24 cellular contexts compared by ENCODE assay signal in genomic region chr13:105972811-105973590, GRCh38.
A peak's percentile ranks its signal among the peaks of the same experiment; 100 is the strongest.
DNase-seq lines count a peak whose midpoint lies in the region; ATAC-seq and TF ChIP-seq lines count a peak whose summit lies in the region.
"Had no signal": no experiment of that assay in that cellular context is flagged by ENCODE, and none has a peak within 500 bp of the region (broad histone marks: within the 10 kb centered on the region; RNA-seq: fewer than 3 reads in every experiment).

No MANE protein-coding gene starts in this region.

- in situ Hi-C loops in KBM-7 (cut with MboI; ENCODE audit: low pct_unique_long_range_greater_than_20kb, low sequenced_read_pairs): no loop called here

- no peak overlapping the region for H3K4me3 Mint-ChIP-seq in activated CD8-positive, alpha-beta T cell treated with anti-CD3 and anti-CD28 coated beads for 36 hours
- H3K4me3 Mint-ChIP-seq: memory B cell; natural killer cell; T-helper 1 cell treated with Interleukin-12 subunit alpha and Interleukin-12 subunit beta and Interleukin-4 antibody, amounts not matched to agents 30 μg/mL and 1 μg/mL, for 36 hours had no signal

- no peak overlapping the region for H3K4ac ChIP-seq in neuronal stem cell (ENCODE audit: low read length)

- no peak overlapping the region for H2BK15ac ChIP-seq in neuronal stem cell (ENCODE audit: low read length)

- no peak overlapping the region for H3K23ac ChIP-seq in neuronal stem cell (ENCODE audit: low read depth, low read length, poor library complexity)

- no peak overlapping the region for H2BK120ac ChIP-seq in neuronal stem cell (ENCODE audit: low read depth, low read length)

- ATAC-seq in GM21423 (IDR thresholded peaks at IDR 0.05; ENCODE audit: unreplicated experiment): no peak
- ATAC-seq in activated CD8-positive, alpha-beta T cell treated with anti-CD3 and anti-CD28 coated beads for 36 hours: no peak
- ATAC-seq: activated CD4-positive, CD25-positive, alpha-beta regulatory T cell treated with anti-CD3 and anti-CD28 coated beads, Interleukin-2, amount 50 U/mL, for 24 hours; heart right ventricle; HepG2; natural killer cell; psoas muscle had no signal

- H4K8ac ChIP-seq in neuronal stem cell (ENCODE audit: low read depth, low read length): no peak overlapping the region

- no peaks in the 10 kb centered on the region for H3K27me3 ChIP-seq in neuronal stem cell (ENCODE audit: control insufficient read depth in 3 of 3, insufficient read depth in 3 of 3, low read depth in 1 of 3, low read length in 3 of 3)
- H3K27me3 ChIP-seq: adrenal gland, heart right ventricle, MG63, testis had no signal

- H3K9me3 Mint-ChIP-seq in activated CD8-positive, alpha-beta T cell treated with anti-CD3 and anti-CD28 coated beads for 36 hours: peaks cover 3% of the 10 kb centered on the region
- H3K9me3 Mint-ChIP-seq: activated T-helper 2 cell treated with anti-CD3 and anti-CD28 coated beads, Interferon-gamma antibody, Interleukin-2, Interleukin-4, amounts not matched to agents 10 μg/mL and 5 μg/mL and 100 μg/mL, durations not matched to agents 14 hours and 24 hours and 36 hours; T-helper 1 cell treated with Interleukin-12 subunit alpha and Interleukin-12 subunit beta and Interleukin-4 antibody, amounts not matched to agents 30 μg/mL and 1 μg/mL, for 36 hours had no signal

- no peak overlapping the region for H3K4me3 ChIP-seq in AG10803 (ENCODE audit: low read length)
- no peak overlapping the region for H3K4me3 ChIP-seq in epithelial cell of esophagus (ENCODE audit: low read length)
- H3K4me3 ChIP-seq in neuronal stem cell (ENCODE audit: low read length in 2 of 2): no peak overlapping the region
- H3K4me3 ChIP-seq: adrenal gland, heart right ventricle, MG63, psoas muscle, testis had no signal

- H2BK12ac ChIP-seq in neuronal stem cell (ENCODE audit: low read length): no peak overlapping the region

- H3K27ac Mint-ChIP-seq in activated CD8-positive, alpha-beta T cell treated with anti-CD3 and anti-CD28 coated beads for 36 hours: no peak overlapping the region
- H3K27ac Mint-ChIP-seq: activated T-helper 2 cell treated with anti-CD3 and anti-CD28 coated beads, Interferon-gamma antibody, Interleukin-2, Interleukin-4, amounts not matched to agents 10 μg/mL and 5 μg/mL and 100 μg/mL, durations not matched to agents 14 hours and 24 hours and 36 hours; memory B cell; natural killer cell; T-helper 1 cell treated with Interleukin-12 subunit alpha and Interleukin-12 subunit beta and Interleukin-4 antibody, amounts not matched to agents 30 μg/mL and 1 μg/mL, for 36 hours had no signal

- no peaks in the 10 kb centered on the region for H3K79me1 ChIP-seq in neuronal stem cell (ENCODE audit: low read depth, low read length)

- peaks cover 2% of the 10 kb centered on the region for H3K27me3 Mint-ChIP-seq in activated CD8-positive, alpha-beta T cell treated with anti-CD3 and anti-CD28 coated beads for 36 hours
- H3K27me3 Mint-ChIP-seq: memory B cell had no signal

- no CpG with 5 or more reads among the region's 14 CpGs for WGBS in neuronal stem cell (ENCODE audit: extremely low coverage in 2 of 2, insufficient read length in 2 of 2, insufficient replicate concordance in 1 of 2), 2 donors

- no peak overlapping the region for H2AK5ac ChIP-seq in neuronal stem cell (ENCODE audit: low read depth, low read length)

- peak overlapping the region; percentile 17 for H2AFZ ChIP-seq in neuronal stem cell (ENCODE audit: low read length)

- intact Hi-C loops in activated CD8-positive, alpha-beta T cell treated with anti-CD3 and anti-CD28 coated beads for 36 hours (cut with micrococcal nuclease): no loop called here

- peak; percentile 17 for DNase-seq in AG10803 (ENCODE audit: low read depth)
- DNase-seq in M059J (ENCODE audit: low read depth): peak; percentile 35
- DNase-seq in epithelial cell of esophagus (ENCODE audit: low read depth): peak; percentile 56
- DNase-seq in neuronal stem cell (ENCODE audit: low spot score): no peak
- no peak for DNase-seq in 8988T
- DNase-seq in KBM-7: no peak
- no peak for DNase-seq in activated CD8-positive, alpha-beta T cell treated with anti-CD3 and anti-CD28 coated beads for 36 hours
- DNase-seq: adrenal gland; central memory CD4-positive, alpha-beta T cell; effector CD8-positive, alpha-beta T cell; heart right ventricle; MG63; natural killer cell; NCI-H510A treated with DMSO at 0.1 percent for 48 hours; psoas muscle; SIG-M5; stimulated activated CD4-positive, alpha-beta T cell treated with anti-CD3 and anti-CD28 coated beads, Interleukin-12 subunit alpha, Interleukin-12 subunit beta, amount 100 ng/mL, for 4 hours; testis had no signal

- no peak overlapping the region for H3K9ac ChIP-seq in neuronal stem cell (ENCODE audit: low read depth, low read length, poor library complexity)

- POLR2A ChIA-PET in activated CD8-positive, alpha-beta T cell treated with anti-CD3 and anti-CD28 coated beads for 36 hours (lab: Charles Lee): interaction anchor here (1.6 kb wide), 1 partner anchor 15 kb away, joined by 4 read pairs; no protein-coding TSS in a partner anchor

- H3K9me3 ChIP-seq in neuronal stem cell (replicated peaks in 1 of 2; ENCODE audit: control insufficient read depth in 2 of 2, insufficient read depth in 1 of 2, low read depth in 1 of 2, low read length in 2 of 2): no peaks in the 10 kb centered on the region
- H3K9me3 ChIP-seq: adrenal gland, heart right ventricle, MG63, psoas muscle, testis had no signal

- H4K91ac ChIP-seq in neuronal stem cell (ENCODE audit: low read depth, low read length, poor library complexity): no peak overlapping the region

- H3K4me1 ChIP-seq in neuronal stem cell (ENCODE audit: control insufficient read depth in 2 of 2, insufficient read depth in 1 of 2, low read depth in 1 of 2, low read length in 2 of 2): peaks cover 1 to 4% of the 10 kb centered on the region in 2 donors
- H3K4me1 ChIP-seq: adrenal gland, heart right ventricle, psoas muscle, testis had no signal

- peak overlapping the region; percentile 9 for H3K18ac ChIP-seq in neuronal stem cell (ENCODE audit: low read length)

- H3K27ac ChIP-seq in neuronal stem cell (replicated peaks; ENCODE audit: low read length): no peak overlapping the region
- H3K27ac ChIP-seq: adrenal gland, heart right ventricle, psoas muscle, testis had no signal

- H3K36me3 Mint-ChIP-seq in activated CD8-positive, alpha-beta T cell treated with anti-CD3 and anti-CD28 coated beads for 36 hours (ENCODE audit: low read depth): no peaks in the 10 kb centered on the region
- H3K36me3 Mint-ChIP-seq: memory B cell, natural killer cell had no signal

- no peak for TF ChIP-seq CTCF in AG10803 (conservative IDR thresholded peaks at IDR 0.05; ENCODE audit: low read length)
- no peak for TF ChIP-seq CTCF in epithelial cell of esophagus (IDR thresholded peaks at IDR 0.05; ENCODE audit: insufficient read depth, low read depth, low read length, missing control alignments)
- TF ChIP-seq CTCF in activated CD8-positive, alpha-beta T cell treated with anti-CD3 and anti-CD28 coated beads for 36 hours (IDR thresholded peaks at IDR 0.05): no peak

- H3K4me2 ChIP-seq in neuronal stem cell (ENCODE audit: insufficient read depth, low read length, poor library complexity, severe bottlenecking): no peak overlapping the region

- CTCF ChIA-PET in activated CD8-positive, alpha-beta T cell treated with anti-CD3 and anti-CD28 coated beads for 36 hours (lab: Charles Lee): interaction anchor here (1.0 kb wide), 1 partner anchor 173 kb away, joined by 3 read pairs; no protein-coding TSS in a partner anchor

- no peak overlapping the region for H3K14ac ChIP-seq in neuronal stem cell (ENCODE audit: low read length)

- no peaks in the 10 kb centered on the region for H3K4me1 Mint-ChIP-seq in activated CD8-positive, alpha-beta T cell treated with anti-CD3 and anti-CD28 coated beads for 36 hours (ENCODE audit: low read depth)
- H3K4me1 Mint-ChIP-seq: memory B cell, natural killer cell had no signal

- no peaks in the 10 kb centered on the region for H3K36me3 ChIP-seq in neuronal stem cell (replicated peaks in 1 of 2; ENCODE audit: control insufficient read depth in 2 of 2, insufficient read depth in 2 of 2, low read length in 2 of 2)
- H3K36me3 ChIP-seq: adrenal gland, heart right ventricle, MG63 had no signal

- no peak overlapping the region for H2BK5ac ChIP-seq in neuronal stem cell (ENCODE audit: low read length)

Comparison
In these comparisons a context has a peak if more than half of its experiments do, and no peak if none do; other contexts are left out.
1. DNase-seq: peak in AG10803 (single experiment), M059J (single experiment) and epithelial cell of esophagus (single experiment); none in neuronal stem cell (single experiment), 8988T (single experiment), KBM-7 (single experiment) and activated CD8-positive, alpha-beta T cell treated with anti-CD3 and anti-CD28 coated beads for 36 hours (single experiment).